In the genomic region with DNA sequence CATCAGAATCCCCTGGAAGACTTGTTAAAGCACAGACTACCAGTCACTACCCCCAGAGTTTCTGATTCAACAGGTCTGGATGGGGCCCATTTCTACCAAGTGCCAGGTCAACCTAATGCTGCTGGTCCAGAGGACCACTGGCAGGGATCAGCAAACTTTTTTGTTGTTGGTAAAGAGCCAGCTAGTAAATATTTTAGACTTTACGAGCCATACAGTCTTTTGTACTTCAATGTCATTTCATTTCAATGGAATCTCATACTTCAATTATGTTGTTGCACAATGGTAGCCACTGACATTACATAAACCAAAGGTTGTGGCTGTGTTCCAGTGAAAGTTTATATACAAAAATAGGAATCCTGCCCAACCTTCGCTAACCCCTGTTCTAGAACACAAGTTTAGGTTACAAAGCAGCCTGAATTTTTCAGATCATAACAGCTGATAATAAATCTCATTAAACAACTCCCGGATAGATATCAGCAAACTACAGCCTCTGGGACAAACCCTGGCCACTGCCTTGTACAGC, we compare ENCODE assay signal across 11 cellular contexts. TPM values are rescaled to one million over a fixed set of nuclear protein-coding genes. Genes with fewer than 3 reads are reported as not detected.
A peak's percentile ranks its signal among the peaks of the same experiment; 100 is the strongest.
DNase-seq lines count a peak whose midpoint lies in the region; ATAC-seq and TF ChIP-seq lines count a peak whose summit lies in the region.
"Had no signal": no experiment of that assay in that cellular context is flagged by ENCODE, and none has a peak within 500 bp of the region (broad histone marks: within the 10 kb centered on the region; RNA-seq: fewer than 3 reads in every experiment).

No MANE protein-coding gene starts in this region.

- intact Hi-C loops in upper lobe of right lung (cut with DNase I), result no loop called here
- intact Hi-C loops in posterior cingulate gyrus (cut with DNase I), result no loop called here

- TF ChIP-seq CTCF in HFF-Myc (IDR thresholded peaks at IDR 0.05; ENCODE audit: low read depth, low read length, missing control alignments), result no peak
- TF ChIP-seq CTCF in foreskin keratinocyte (conservative IDR thresholded peaks at IDR 0.05), result no peak
- TF ChIP-seq CTCF in upper lobe of right lung (IDR thresholded peaks at IDR 0.05), result no peak

- ATAC-seq in foreskin keratinocyte (no peak), upper lobe of right lung (no peak), GM18517 (IDR thresholded peaks at IDR 0.05; ENCODE audit: unreplicated experiment) (no peak)

- H3K4me3 ChIP-seq in HFF-Myc (replicated peaks; ENCODE audit: low read depth, low read length) (no peak overlapping the region), upper lobe of right lung (no peak overlapping the region)

- peak; percentile 24 for DNase-seq in HFF-Myc (ENCODE audit: extremely low read depth, low read depth)
- DNase-seq in amniotic epithelial cell (ENCODE audit: low read depth), result peak; percentile 90
- peak; percentile 28 to 63 for DNase-seq in foreskin keratinocyte
- no peak for DNase-seq in upper lobe of right lung
- DNase-seq in posterior cingulate gyrus, result no peak
- no peak for DNase-seq in NCI-H748 (lab: John Stamatoyannopoulos, UW; ENCODE audit: unreplicated experiment)
- DNase-seq: activated CD4-positive, alpha-beta T cell treated with anti-CD3 and anti-CD28 coated beads, Interleukin-2, amount 50 U/mL, for 1 hour; DMS79 treated with DMSO at 0.1 percent for 48 hours; NCI-H510A treated with DMSO at 0.1 percent for 48 hours had no signal

- H3K4me1 ChIP-seq in foreskin keratinocyte (no peaks in the 10 kb centered on the region), upper lobe of right lung (peaks cover 6% of the 10 kb centered on the region)

- no peaks in the 10 kb centered on the region for H3K9me3 ChIP-seq in upper lobe of right lung

- H3K36me3 ChIP-seq in upper lobe of right lung, result no peaks in the 10 kb centered on the region

- H3K27me3 ChIP-seq in foreskin keratinocyte (no peaks in the 10 kb centered on the region), upper lobe of right lung (no peaks in the 10 kb centered on the region)

- no peak overlapping the region for H3K27ac ChIP-seq in foreskin keratinocyte
- peak overlapping the region; percentile 13 for H3K27ac ChIP-seq in upper lobe of right lung
- H3K27ac ChIP-seq: KMS-11 had no signal

RNA-seq across cellular contexts. Expression of a gene that starts 28.7 kb away (rescaled TPM):
- 6.8 and 7.4 TPM in 2 replicates for total RNA-seq in foreskin keratinocyte
- 4.5 and 5.6 TPM in 2 replicates for polyA plus RNA-seq in foreskin keratinocyte
- 11.2 TPM for total RNA-seq in upper lobe of right lung

Comparison
In these comparisons a context has a peak if more than half of its experiments do, and no peak if none do; other contexts are left out.
1. DNase-seq: peak in HFF-Myc (single experiment), amniotic epithelial cell (single experiment) and foreskin keratinocyte (2 of 2); none in upper lobe of right lung (single experiment), posterior cingulate gyrus (0 of 10) and NCI-H748 (single experiment).